Comparison of ENCODE assay signal across 1 cellular context in genomic region chr22:46084943-46085830, GRCh38.
TF ChIP-seq lines count a peak whose summit lies in the region.

No MANE protein-coding gene starts in this region.

TF ChIP-seq in K562, 482 proteins besides CTCF, POLR2A, EP300 and RAD21 (continued from another document):
- TF ChIP-seq PTTG1 (tag; IDR thresholded peaks at IDR 0.05; ENCODE audit: low read depth): no peak
- no peak for TF ChIP-seq ILK (tag; IDR thresholded peaks at IDR 0.05; ENCODE audit: borderline replicate concordance, low read depth)
- TF ChIP-seq HCFC1 (IDR thresholded peaks at IDR 0.05; ENCODE audit: low read depth, low read length): peak; percentile 19; the same call in 1 of the 2 replicates
- TF ChIP-seq ZNF41 (CRISPR knock-in tag; conservative IDR thresholded peaks at IDR 0.05): no peak
- no peak; the same call in 1 of the 2 replicates for TF ChIP-seq POLR2H (tag; IDR thresholded peaks at IDR 0.05; ENCODE audit: low read depth)
- TF ChIP-seq MAX (CRISPR knock-in tag; IDR thresholded peaks at IDR 0.05): peak; percentile 49; the same call in 1 of the 2 replicates
- no peak for TF ChIP-seq ZNF12 (CRISPR knock-in tag; IDR thresholded peaks at IDR 0.05)
- TF ChIP-seq ARID4B (CRISPR knock-in tag; IDR thresholded peaks at IDR 0.05): peak; percentile 23
- TF ChIP-seq GTF2E2 (tag; IDR thresholded peaks at IDR 0.05): peak; percentile 61
- TF ChIP-seq HMBOX1 (IDR thresholded peaks at IDR 0.05): no peak
- no peak for TF ChIP-seq SIX5 (IDR thresholded peaks at IDR 0.05; ENCODE audit: borderline replicate concordance in 1 of 2, insufficient read depth in 1 of 2, low read depth in 1 of 2, low read length in 2 of 2)
- TF ChIP-seq ZBTB34 (CRISPR knock-in tag; IDR thresholded peaks at IDR 0.05): no peak
- TF ChIP-seq DDX20 (tag; IDR thresholded peaks at IDR 0.05; ENCODE audit: low read depth): no peak
- TF ChIP-seq UBTF (IDR thresholded peaks at IDR 0.05; ENCODE audit: borderline replicate concordance in 1 of 2, low read depth in 2 of 2, low read length in 2 of 2): 0 out of 4 replicates have a peak, but pooled peaks of 1 of the 2 experiments have one; percentile 26
- no peak for TF ChIP-seq HDAC6 (IDR thresholded peaks at IDR 0.05; ENCODE audit: low read depth, low read length)
- TF ChIP-seq PRPF4 (IDR thresholded peaks at IDR 0.05; ENCODE audit: insufficient read depth, low read depth, low read length, poor library complexity, severe bottlenecking): no peak
- peak; percentile 28 for TF ChIP-seq TAF9B (IDR thresholded peaks at IDR 0.05; ENCODE audit: partially characterized antibody)
- TF ChIP-seq, protein P1, sequence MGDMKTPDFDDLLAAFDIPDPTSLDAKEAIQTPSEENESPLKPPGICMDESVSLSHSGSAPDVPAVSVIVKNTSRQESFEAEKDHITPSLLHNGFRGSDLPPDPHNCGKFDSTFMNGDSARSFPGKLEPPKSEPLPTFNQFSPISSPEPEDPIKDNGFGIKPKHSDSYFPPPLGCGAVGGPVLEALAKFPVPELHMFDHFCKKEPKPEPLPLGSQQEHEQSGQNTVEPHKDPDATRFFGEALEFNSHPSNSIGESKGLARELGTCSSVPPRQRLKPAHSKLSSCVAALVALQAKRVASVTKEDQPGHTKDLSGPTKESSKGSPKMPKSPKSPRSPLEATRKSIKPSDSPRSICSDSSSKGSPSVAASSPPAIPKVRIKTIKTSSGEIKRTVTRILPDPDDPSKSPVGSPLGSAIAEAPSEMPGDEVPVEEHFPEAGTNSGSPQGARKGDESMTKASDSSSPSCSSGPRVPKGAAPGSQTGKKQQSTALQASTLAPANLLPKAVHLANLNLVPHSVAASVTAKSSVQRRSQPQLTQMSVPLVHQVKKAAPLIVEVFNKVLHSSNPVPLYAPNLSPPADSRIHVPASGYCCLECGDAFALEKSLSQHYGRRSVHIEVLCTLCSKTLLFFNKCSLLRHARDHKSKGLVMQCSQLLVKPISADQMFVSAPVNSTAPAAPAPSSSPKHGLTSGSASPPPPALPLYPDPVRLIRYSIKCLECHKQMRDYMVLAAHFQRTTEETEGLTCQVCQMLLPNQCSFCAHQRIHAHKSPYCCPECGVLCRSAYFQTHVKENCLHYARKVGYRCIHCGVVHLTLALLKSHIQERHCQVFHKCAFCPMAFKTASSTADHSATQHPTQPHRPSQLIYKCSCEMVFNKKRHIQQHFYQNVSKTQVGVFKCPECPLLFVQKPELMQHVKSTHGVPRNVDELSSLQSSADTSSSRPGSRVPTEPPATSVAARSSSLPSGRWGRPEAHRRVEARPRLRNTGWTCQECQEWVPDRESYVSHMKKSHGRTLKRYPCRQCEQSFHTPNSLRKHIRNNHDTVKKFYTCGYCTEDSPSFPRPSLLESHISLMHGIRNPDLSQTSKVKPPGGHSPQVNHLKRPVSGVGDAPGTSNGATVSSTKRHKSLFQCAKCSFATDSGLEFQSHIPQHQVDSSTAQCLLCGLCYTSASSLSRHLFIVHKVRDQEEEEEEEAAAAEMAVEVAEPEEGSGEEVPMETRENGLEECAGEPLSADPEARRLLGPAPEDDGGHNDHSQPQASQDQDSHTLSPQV (IDR thresholded peaks at IDR 0.05): peak; percentile 72; the same call in 1 of the 2 replicates
- peak; percentile 53; the same call in 1 of the 2 replicates for TF ChIP-seq L3MBTL2 (IDR thresholded peaks at IDR 0.05)
- TF ChIP-seq ZHX1 (conservative IDR thresholded peaks at IDR 0.05; ENCODE audit: low read length): no peak
- peak; percentile 36 to 57 for TF ChIP-seq E2F6 (IDR thresholded peaks at IDR 0.05; ENCODE audit: borderline replicate concordance in 1 of 2, extremely low read depth in 1 of 2, insufficient read depth in 1 of 2, insufficient read length in 1 of 2, low read depth in 1 of 2, low read length in 1 of 2, poor library complexity in 1 of 2, severe bottlenecking in 1 of 2)
- TF ChIP-seq, protein P2, sequence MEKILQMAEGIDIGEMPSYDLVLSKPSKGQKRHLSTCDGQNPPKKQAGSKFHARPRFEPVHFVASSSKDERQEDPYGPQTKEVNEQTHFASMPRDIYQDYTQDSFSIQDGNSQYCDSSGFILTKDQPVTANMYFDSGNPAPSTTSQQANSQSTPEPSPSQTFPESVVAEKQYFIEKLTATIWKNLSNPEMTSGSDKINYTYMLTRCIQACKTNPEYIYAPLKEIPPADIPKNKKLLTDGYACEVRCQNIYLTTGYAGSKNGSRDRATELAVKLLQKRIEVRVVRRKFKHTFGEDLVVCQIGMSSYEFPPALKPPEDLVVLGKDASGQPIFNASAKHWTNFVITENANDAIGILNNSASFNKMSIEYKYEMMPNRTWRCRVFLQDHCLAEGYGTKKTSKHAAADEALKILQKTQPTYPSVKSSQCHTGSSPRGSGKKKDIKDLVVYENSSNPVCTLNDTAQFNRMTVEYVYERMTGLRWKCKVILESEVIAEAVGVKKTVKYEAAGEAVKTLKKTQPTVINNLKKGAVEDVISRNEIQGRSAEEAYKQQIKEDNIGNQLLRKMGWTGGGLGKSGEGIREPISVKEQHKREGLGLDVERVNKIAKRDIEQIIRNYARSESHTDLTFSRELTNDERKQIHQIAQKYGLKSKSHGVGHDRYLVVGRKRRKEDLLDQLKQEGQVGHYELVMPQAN (IDR thresholded peaks at IDR 0.05; ENCODE audit: borderline replicate concordance): 0 out of 2 replicates have a peak, but pooled peaks have one; percentile 31
- TF ChIP-seq POLR2G (IDR thresholded peaks at IDR 0.05; ENCODE audit: low read depth, low read length): peak; percentile 86
- peak; percentile 89 for TF ChIP-seq ZFX (CRISPR knock-in tag; IDR thresholded peaks at IDR 0.05)
- no peak for TF ChIP-seq STAG1 (CRISPR knock-in tag; IDR thresholded peaks at IDR 0.05; ENCODE audit: borderline replicate concordance)
- peak; percentile 44; the same call in 1 of the 2 replicates for TF ChIP-seq EP400 (IDR thresholded peaks at IDR 0.05)
